Comparison of ENCODE assay signal across 30 cellular contexts in the genomic region with DNA sequence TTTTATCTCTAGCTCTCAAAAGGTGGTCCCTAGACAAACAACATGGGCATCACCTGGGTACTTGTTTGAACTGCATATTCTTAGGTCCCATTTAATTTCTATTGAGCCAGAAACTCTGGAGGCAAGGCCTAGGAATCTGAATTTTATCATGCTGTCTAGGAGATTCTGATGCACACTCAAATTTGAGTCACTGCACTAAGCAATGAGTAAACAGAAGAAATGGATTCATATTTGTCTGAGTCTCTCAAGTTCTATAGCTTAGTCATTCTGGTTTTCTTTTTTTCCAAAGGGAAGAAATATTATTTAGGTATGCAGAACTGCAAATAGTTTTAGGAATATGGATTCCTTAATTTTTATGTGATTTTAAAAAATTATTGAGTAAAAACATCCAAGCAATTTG.
DNase-seq lines count a peak whose midpoint lies in the region; ATAC-seq and TF ChIP-seq lines count a peak whose summit lies in the region.
"Had no signal": no experiment of that assay in that cellular context is flagged by ENCODE, and none has a peak within 500 bp of the region (broad histone marks: within the 10 kb centered on the region; RNA-seq: fewer than 3 reads in every experiment).

No MANE protein-coding gene starts in this region.

- peak; percentile 76 for ATAC-seq in PC-3
- ATAC-seq: activated CD8-positive, alpha-beta T cell treated with anti-CD3 and anti-CD28 coated beads, Interleukin-2, amount 10 ng/mL, durations not matched to agents 7 days and 5 days; activated T-helper 17 cell treated with anti-CD3 and anti-CD28 coated beads, Interleukin-2, amount 50 U/mL, for 72 hours; body of pancreas; right cardiac atrium; stimulated activated naive CD8-positive, alpha-beta T cell treated with anti-CD3 and anti-CD28 coated beads, Interleukin-15, amount 100 ng/mL, for 72 hours had no signal

- no peaks in the 10 kb centered on the region for H4K20me1 ChIP-seq in PC-3 (ENCODE audit: low read length)

- intact Hi-C loops in PC-3 (cut with micrococcal nuclease), result no loop called here

- BruUV-seq in PC-3 (replicated peaks; lab: Mats Ljungman, UMichigan), result no TSS peak

- peaks cover 6% of the 10 kb centered on the region for H3F3A ChIP-seq in PC-3 (ENCODE audit: low read length, unreplicated experiment)

- H3K4me1 ChIP-seq in PC-3 (ENCODE audit: insufficient read depth, low read length), result peaks cover 31% of the 10 kb centered on the region
- H3K4me1 ChIP-seq in skeletal muscle satellite cell (ENCODE audit: control insufficient read depth, insufficient read depth, low read length), result peaks cover 9% of the 10 kb centered on the region
- H3K4me1 ChIP-seq: body of pancreas, left ventricle myocardium inferior, tibial artery, vagina had no signal

- no peak overlapping the region for H2AFZ ChIP-seq in PC-3 (ENCODE audit: low read length)

- H3K9ac ChIP-seq in PC-3 (ENCODE audit: low read length), result peak overlapping the region; percentile 48
- H3K9ac ChIP-seq in skeletal muscle satellite cell (ENCODE audit: low read depth, low read length), result no peak overlapping the region

- 0 out of 2 replicates have a peak overlapping the region, but pooled peaks have one; percentile 24 for H3K4me3 ChIP-seq in PC-3 (ENCODE audit: low read length)
- H3K4me3 ChIP-seq in epithelial cell of esophagus (ENCODE audit: low read length), result no peak overlapping the region
- H3K4me3 ChIP-seq in skeletal muscle satellite cell (ENCODE audit: low read length), result no peak overlapping the region
- H3K4me3 ChIP-seq: body of pancreas, dorsolateral prefrontal cortex, left ventricle myocardium inferior, tibial artery, vagina had no signal

- CTCF ChIA-PET in PC-3 (lab: Charles Lee), result no interaction called here

- POLR2A ChIA-PET in PC-3 (lab: Charles Lee; ENCODE audit: unreplicated experiment), result no interaction called here

- H3K27me3 ChIP-seq in PC-3 (ENCODE audit: low read length) (no peaks in the 10 kb centered on the region), skeletal muscle satellite cell (ENCODE audit: control insufficient read depth, insufficient read depth, low read length) (no peaks in the 10 kb centered on the region)
- H3K27me3 ChIP-seq: body of pancreas, dorsolateral prefrontal cortex, tibial artery, vagina had no signal

- H3K9me3 ChIP-seq in PC-3 (ENCODE audit: low read length), result no peaks in the 10 kb centered on the region
- H3K9me3 ChIP-seq in skeletal muscle satellite cell (replicated peaks; ENCODE audit: low read length), result no peaks in the 10 kb centered on the region
- H3K9me3 ChIP-seq: body of pancreas, Caco-2, left ventricle myocardium inferior, tibial artery, vagina had no signal

- peak; percentile 58 for DNase-seq in ELR (ENCODE audit: low read depth)
- DNase-seq in PC-3, result peak; percentile 70
- DNase-seq in epithelial cell of esophagus (ENCODE audit: low read depth), result peak; percentile 69
- DNase-seq in activated CD8-positive, alpha-beta memory T cell treated with anti-CD3 and anti-CD28 coated beads, Interleukin-2, amount 50 U/mL, for 4 hours, result no peak
- no peak for DNase-seq in NCI-H1417 (lab: John Stamatoyannopoulos, UW)
- DNase-seq in superior temporal gyrus (ENCODE audit: extremely low spot score), result no peak
- DNase-seq: activated CD8-positive, alpha-beta T cell treated with anti-CD3 and anti-CD28 coated beads, Interleukin-2, amount 10 ng/mL, durations not matched to agents 7 days and 5 days; activated naive CD4-positive, alpha-beta T cell treated with anti-CD3 and anti-CD28 coated beads, Interleukin-2, amount 10 ng/mL, durations not matched to agents 7 days and 5 days; body of pancreas; Caco-2; cerebellar nuclear complex; DND-41; dorsolateral prefrontal cortex; GOT3; head of caudate nucleus; KBM-7; left ventricle myocardium inferior; NCI-H1105; NCI-H2029 treated with DMSO at 0.1 percent for 48 hours; NCI-H524 treated with DMSO at 0.1 percent for 48 hours; OCI-M1; right cardiac atrium; SHP77 treated with DMSO at 0.1 percent for 48 hours; stimulated activated CD4-positive, alpha-beta T cell treated with anti-CD3 and anti-CD28 coated beads, Interleukin-2, amount 100 ng/mL, for 48 hours; stimulated activated naive CD8-positive, alpha-beta T cell treated with anti-CD3 and anti-CD28 coated beads, Interleukin-15, amount 100 ng/mL, for 72 hours; tibial artery had no signal

- H3K36me3 ChIP-seq in PC-3 (ENCODE audit: low read depth, low read length) (peaks cover 14% of the 10 kb centered on the region; the same call in 1 of the 2 replicates), skeletal muscle satellite cell (ENCODE audit: insufficient read depth, low read length) (no peaks in the 10 kb centered on the region)
- H3K36me3 ChIP-seq: left ventricle myocardium inferior, tibial artery, vagina had no signal

- H3K4me2 ChIP-seq in PC-3 (ENCODE audit: low read length), result peak overlapping the region; percentile 52
- H3K4me2 ChIP-seq in skeletal muscle satellite cell (ENCODE audit: low read length), result peak overlapping the region; percentile 26

- no peaks in the 10 kb centered on the region for H3K79me2 ChIP-seq in PC-3 (ENCODE audit: low read length)

- TF ChIP-seq CTCF in PC-3 (conservative IDR thresholded peaks at IDR 0.05; ENCODE audit: low read depth, low read length), result no peak
- TF ChIP-seq CTCF in epithelial cell of esophagus (IDR thresholded peaks at IDR 0.05; ENCODE audit: insufficient read depth, low read depth, low read length, missing control alignments), result no peak

- peak overlapping the region; percentile 83 for H3K27ac ChIP-seq in PC-3 (ENCODE audit: low read length)
- H3K27ac ChIP-seq: body of pancreas, C4-2B, dorsolateral prefrontal cortex, left ventricle myocardium inferior, tibial artery, vagina had no signal

- H3K9me2 ChIP-seq in PC-3 (replicated peaks; ENCODE audit: low read length), result no peaks in the 10 kb centered on the region

Comparison
In these comparisons a context has a peak if more than half of its experiments do, and no peak if none do; other contexts are left out.
1. DNase-seq: peak in ELR (single experiment), PC-3 (single experiment) and epithelial cell of esophagus (single experiment); none in activated CD8-positive, alpha-beta memory T cell treated with anti-CD3 and anti-CD28 coated beads, Interleukin-2, amount 50 U/mL, for 4 hours (single experiment), NCI-H1417 (0 of 3) and superior temporal gyrus (single experiment).